21 cellular contexts compared by ENCODE assay signal in genomic region chr21:17805966-17806365, GRCh38. TPM values are rescaled to one million over a fixed set of nuclear protein-coding genes. Genes with fewer than 3 reads are reported as not detected.
DNase-seq lines count a peak whose midpoint lies in the region; ATAC-seq and TF ChIP-seq lines count a peak whose summit lies in the region.
"Had no signal": no experiment of that assay in that cellular context is flagged by ENCODE, and none has a peak within 500 bp of the region (broad histone marks: within the 10 kb centered on the region; RNA-seq: fewer than 3 reads in every experiment).

No MANE protein-coding gene starts in this region.

- intact Hi-C loops in lower leg skin (cut with DNase I; ENCODE audit: low total_unique reads) (no loop called here), upper lobe of right lung (cut with DNase I) (no loop called here)
- intact Hi-C loops in activated T-helper 1 cell treated with anti-CD3 and anti-CD28 coated beads, Interleukin-12 subunit alpha, Interleukin-12 subunit beta, Interleukin-2, Interleukin-4 antibody, amounts not matched to agents 30 ng/mL and 10 ng/mL and 1 ng/mL, durations not matched to agents 14 hours and 24 hours and 36 hours (cut with micrococcal nuclease) = no loop called here

- no peaks in the 10 kb centered on the region for H3K27me3 ChIP-seq in upper lobe of right lung
- H3K27me3 ChIP-seq: BLaER1 had no signal

- WGBS in lower leg skin, 2 donors = 80 to 96% methylated on average over 4 of the region's 4 CpGs

- H3K9me3 Mint-ChIP-seq in activated naive CD8-positive, alpha-beta T cell (ENCODE audit: low read depth) = peaks cover 13% of the 10 kb centered on the region
- peaks cover 38% of the 10 kb centered on the region for H3K9me3 Mint-ChIP-seq in activated naive CD8-positive, alpha-beta T cell treated with anti-CD3 and anti-CD28 coated beads, Interleukin-2, amount 50 U/mL, for 24 hours
- peaks cover 0 to 7% of the 10 kb centered on the region in 2 donors for H3K9me3 Mint-ChIP-seq in effector memory CD8-positive, alpha-beta T cell
- peaks cover 31% of the 10 kb centered on the region for H3K9me3 Mint-ChIP-seq in activated T-helper 1 cell treated with anti-CD3 and anti-CD28 coated beads, Interleukin-12 subunit alpha, Interleukin-12 subunit beta, Interleukin-2, Interleukin-4 antibody, amounts not matched to agents 30 ng/mL and 10 ng/mL and 1 ng/mL, durations not matched to agents 14 hours and 24 hours and 36 hours

- H3K9me3 ChIP-seq in upper lobe of right lung = peaks cover 7% of the 10 kb centered on the region

- H3K27ac Mint-ChIP-seq in activated naive CD8-positive, alpha-beta T cell = peak overlapping the region; percentile 70
- H3K27ac Mint-ChIP-seq in activated naive CD8-positive, alpha-beta T cell treated with anti-CD3 and anti-CD28 coated beads, Interleukin-2, amount 50 U/mL, for 24 hours = no peak overlapping the region
- peak overlapping the region; percentile 77 to 87 for H3K27ac Mint-ChIP-seq in effector memory CD8-positive, alpha-beta T cell
- no peak overlapping the region for H3K27ac Mint-ChIP-seq in activated T-helper 1 cell treated with anti-CD3 and anti-CD28 coated beads, Interleukin-12 subunit alpha, Interleukin-12 subunit beta, Interleukin-2, Interleukin-4 antibody, amounts not matched to agents 30 ng/mL and 10 ng/mL and 1 ng/mL, durations not matched to agents 14 hours and 24 hours and 36 hours

- H3K36me3 Mint-ChIP-seq in activated naive CD8-positive, alpha-beta T cell = peaks cover 50% of the 10 kb centered on the region
- H3K36me3 Mint-ChIP-seq in activated naive CD8-positive, alpha-beta T cell treated with anti-CD3 and anti-CD28 coated beads, Interleukin-2, amount 50 U/mL, for 24 hours (ENCODE audit: low read depth) = peaks cover 79% of the 10 kb centered on the region
- peaks cover 59% of the 10 kb centered on the region for H3K36me3 Mint-ChIP-seq in effector memory CD8-positive, alpha-beta T cell (ENCODE audit: insufficient read depth)
- H3K36me3 Mint-ChIP-seq in activated T-helper 1 cell treated with anti-CD3 and anti-CD28 coated beads, Interleukin-12 subunit alpha, Interleukin-12 subunit beta, Interleukin-2, Interleukin-4 antibody, amounts not matched to agents 30 ng/mL and 10 ng/mL and 1 ng/mL, durations not matched to agents 14 hours and 24 hours and 36 hours (ENCODE audit: low read depth) = peaks cover 71% of the 10 kb centered on the region

- peaks cover 23% of the 10 kb centered on the region for H3K36me3 ChIP-seq in upper lobe of right lung

- peak; percentile 49 to 74 for ATAC-seq in activated CD4-positive, CD25-positive, alpha-beta regulatory T cell treated with anti-CD3 and anti-CD28 coated beads, Interleukin-2, amount 50 U/mL, for 24 hours
- no peak for ATAC-seq in activated naive CD8-positive, alpha-beta T cell treated with anti-CD3 and anti-CD28 coated beads, Interleukin-2, amount 50 U/mL, for 24 hours
- ATAC-seq in effector memory CD8-positive, alpha-beta T cell (replicated peaks) = no peak
- ATAC-seq in upper lobe of right lung = no peak
- ATAC-seq: HCT116, Panc1 had no signal

- peaks cover 57% of the 10 kb centered on the region for H3K4me1 Mint-ChIP-seq in activated naive CD8-positive, alpha-beta T cell (ENCODE audit: low read depth)
- peaks cover 37% of the 10 kb centered on the region for H3K4me1 Mint-ChIP-seq in activated naive CD8-positive, alpha-beta T cell treated with anti-CD3 and anti-CD28 coated beads, Interleukin-2, amount 50 U/mL, for 24 hours
- H3K4me1 Mint-ChIP-seq in effector memory CD8-positive, alpha-beta T cell (ENCODE audit: low read depth in 2 of 2) = peaks cover 36 to 53% of the 10 kb centered on the region in 2 donors
- H3K4me1 Mint-ChIP-seq in activated T-helper 1 cell treated with anti-CD3 and anti-CD28 coated beads, Interleukin-12 subunit alpha, Interleukin-12 subunit beta, Interleukin-2, Interleukin-4 antibody, amounts not matched to agents 30 ng/mL and 10 ng/mL and 1 ng/mL, durations not matched to agents 14 hours and 24 hours and 36 hours (ENCODE audit: low read depth) = peaks cover 47% of the 10 kb centered on the region

- H3K27ac ChIP-seq in upper lobe of right lung = no peak overlapping the region
- H3K27ac ChIP-seq: BLaER1, GM23248 had no signal

- peak overlapping the region; percentile 14 for H3K4me3 Mint-ChIP-seq in activated naive CD8-positive, alpha-beta T cell
- H3K4me3 Mint-ChIP-seq in activated naive CD8-positive, alpha-beta T cell treated with anti-CD3 and anti-CD28 coated beads, Interleukin-2, amount 50 U/mL, for 24 hours = no peak overlapping the region
- H3K4me3 Mint-ChIP-seq in effector memory CD8-positive, alpha-beta T cell = no peak overlapping the region
- H3K4me3 Mint-ChIP-seq in activated T-helper 1 cell treated with anti-CD3 and anti-CD28 coated beads, Interleukin-12 subunit alpha, Interleukin-12 subunit beta, Interleukin-2, Interleukin-4 antibody, amounts not matched to agents 30 ng/mL and 10 ng/mL and 1 ng/mL, durations not matched to agents 14 hours and 24 hours and 36 hours = no peak overlapping the region

- no peak for TF ChIP-seq POLR2A in lower leg skin (IDR thresholded peaks at IDR 0.05)

- no peaks in the 10 kb centered on the region for H3K4me1 ChIP-seq in upper lobe of right lung
- H3K4me1 ChIP-seq: BLaER1 had no signal

- DNase-seq in activated CD4-positive, CD25-positive, alpha-beta regulatory T cell (lab: John Stamatoyannopoulos, UW) = no peak
- no peak for DNase-seq in activated naive CD8-positive, alpha-beta T cell treated with anti-CD3 and anti-CD28 coated beads, Interleukin-2, amount 50 U/mL, for 24 hours
- no peak for DNase-seq in effector memory CD8-positive, alpha-beta T cell
- no peak for DNase-seq in lower leg skin (ENCODE audit: low spot score in 2 of 2)
- no peak for DNase-seq in upper lobe of right lung
- DNase-seq in activated T-helper 1 cell treated with anti-CD3 and anti-CD28 coated beads, Interleukin-12 subunit alpha, Interleukin-12 subunit beta, Interleukin-2, Interleukin-4 antibody, amounts not matched to agents 30 ng/mL and 10 ng/mL and 1 ng/mL, durations not matched to agents 14 hours and 24 hours and 36 hours (ENCODE audit: low spot score) = no peak
- DNase-seq: COR-L47, DMS153, GM23248, IMR-90, Karpas-422, MM.1S, NCI-H1105, NCI-H1694, NCI-H2227 treated with DMSO at 0.1 percent for 48 hours, NCI-H524 had no signal

- no peaks in the 10 kb centered on the region for H3K27me3 Mint-ChIP-seq in activated naive CD8-positive, alpha-beta T cell
- no peaks in the 10 kb centered on the region for H3K27me3 Mint-ChIP-seq in activated naive CD8-positive, alpha-beta T cell treated with anti-CD3 and anti-CD28 coated beads, Interleukin-2, amount 50 U/mL, for 24 hours
- no peaks in the 10 kb centered on the region for H3K27me3 Mint-ChIP-seq in effector memory CD8-positive, alpha-beta T cell
- H3K27me3 Mint-ChIP-seq in activated T-helper 1 cell treated with anti-CD3 and anti-CD28 coated beads, Interleukin-12 subunit alpha, Interleukin-12 subunit beta, Interleukin-2, Interleukin-4 antibody, amounts not matched to agents 30 ng/mL and 10 ng/mL and 1 ng/mL, durations not matched to agents 14 hours and 24 hours and 36 hours (ENCODE audit: insufficient read depth) = no peaks in the 10 kb centered on the region

- TF ChIP-seq CTCF in lower leg skin (IDR thresholded peaks at IDR 0.05) = no peak
- no peak for TF ChIP-seq CTCF in upper lobe of right lung (IDR thresholded peaks at IDR 0.05)

- H3K4me3 ChIP-seq in lower leg skin (ENCODE audit: low read depth, poor library complexity, severe bottlenecking) = no peak overlapping the region
- H3K4me3 ChIP-seq in upper lobe of right lung = no peak overlapping the region
- H3K4me3 ChIP-seq: BLaER1, GM23248 had no signal

RNA-seq across cellular contexts. Expression of gene C21orf91, which starts 13.2 kb away (rescaled TPM):
- total RNA-seq in lower leg skin (10 to 100 TPM; 14.1 to 24.5 (median 17.2) TPM), upper lobe of right lung (16.8 TPM)
- 45.4 and 49.2 TPM in 2 replicates for total RNA-seq in activated T-helper 1 cell treated with anti-CD3 and anti-CD28 coated beads, Interleukin-12 subunit alpha, Interleukin-12 subunit beta, Interleukin-2, Interleukin-4 antibody, amounts not matched to agents 30 ng/mL and 10 ng/mL and 1 ng/mL, durations not matched to agents 14 hours and 24 hours and 36 hours

Comparison
In these comparisons a context has a peak if more than half of its experiments do, and no peak if none do; other contexts are left out.
1. H3K27ac Mint-ChIP-seq: peak in activated naive CD8-positive, alpha-beta T cell (single experiment) and effector memory CD8-positive, alpha-beta T cell (2 of 2); none in activated naive CD8-positive, alpha-beta T cell treated with anti-CD3 and anti-CD28 coated beads, Interleukin-2, amount 50 U/mL, for 24 hours (single experiment) and activated T-helper 1 cell treated with anti-CD3 and anti-CD28 coated beads, Interleukin-12 subunit alpha, Interleukin-12 subunit beta, Interleukin-2, Interleukin-4 antibody, amounts not matched to agents 30 ng/mL and 10 ng/mL and 1 ng/mL, durations not matched to agents 14 hours and 24 hours and 36 hours (single experiment).
2. ATAC-seq: peak in activated CD4-positive, CD25-positive, alpha-beta regulatory T cell treated with anti-CD3 and anti-CD28 coated beads, Interleukin-2, amount 50 U/mL, for 24 hours (2 of 2); none in activated naive CD8-positive, alpha-beta T cell treated with anti-CD3 and anti-CD28 coated beads, Interleukin-2, amount 50 U/mL, for 24 hours (single experiment), effector memory CD8-positive, alpha-beta T cell (single experiment) and upper lobe of right lung (single experiment).